In the genomic region with DNA sequence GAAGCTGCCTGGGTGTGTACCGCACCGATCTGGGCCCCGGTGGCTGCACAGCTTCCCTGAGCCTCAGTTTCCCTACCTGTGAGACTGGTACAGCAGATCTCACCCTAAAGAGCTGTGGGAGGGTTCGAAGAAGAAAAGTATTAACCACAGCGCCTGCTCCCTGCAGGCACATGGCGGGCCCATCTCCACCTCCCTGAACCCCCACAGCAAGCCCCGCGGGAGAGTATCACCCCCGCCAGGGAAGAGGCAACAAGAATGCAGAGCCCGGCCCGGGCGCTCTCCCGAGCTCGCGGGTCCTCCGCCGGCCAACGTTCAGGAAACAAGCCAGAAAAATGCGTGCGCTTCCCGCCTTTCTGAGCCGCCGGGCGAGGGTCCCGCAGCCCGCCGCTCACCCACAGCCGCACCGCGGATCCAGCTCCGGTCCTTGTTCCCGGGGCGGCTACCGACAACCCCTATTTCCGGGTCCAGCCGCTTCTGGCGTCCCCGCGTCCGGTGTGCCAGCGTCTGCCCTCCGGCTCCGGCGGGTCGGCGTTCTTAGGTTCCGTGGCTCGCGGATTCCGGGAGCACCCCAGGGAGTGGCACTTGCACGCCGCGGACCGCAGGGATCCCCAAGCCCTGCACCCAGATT, we compare ENCODE assay signal across 8 cellular contexts. TPM values are rescaled to one million over a fixed set of nuclear protein-coding genes. Genes with fewer than 3 reads are reported as not detected.
DNase-seq lines count a peak whose midpoint lies in the region; ATAC-seq and TF ChIP-seq lines count a peak whose summit lies in the region.

A gene with protein sequence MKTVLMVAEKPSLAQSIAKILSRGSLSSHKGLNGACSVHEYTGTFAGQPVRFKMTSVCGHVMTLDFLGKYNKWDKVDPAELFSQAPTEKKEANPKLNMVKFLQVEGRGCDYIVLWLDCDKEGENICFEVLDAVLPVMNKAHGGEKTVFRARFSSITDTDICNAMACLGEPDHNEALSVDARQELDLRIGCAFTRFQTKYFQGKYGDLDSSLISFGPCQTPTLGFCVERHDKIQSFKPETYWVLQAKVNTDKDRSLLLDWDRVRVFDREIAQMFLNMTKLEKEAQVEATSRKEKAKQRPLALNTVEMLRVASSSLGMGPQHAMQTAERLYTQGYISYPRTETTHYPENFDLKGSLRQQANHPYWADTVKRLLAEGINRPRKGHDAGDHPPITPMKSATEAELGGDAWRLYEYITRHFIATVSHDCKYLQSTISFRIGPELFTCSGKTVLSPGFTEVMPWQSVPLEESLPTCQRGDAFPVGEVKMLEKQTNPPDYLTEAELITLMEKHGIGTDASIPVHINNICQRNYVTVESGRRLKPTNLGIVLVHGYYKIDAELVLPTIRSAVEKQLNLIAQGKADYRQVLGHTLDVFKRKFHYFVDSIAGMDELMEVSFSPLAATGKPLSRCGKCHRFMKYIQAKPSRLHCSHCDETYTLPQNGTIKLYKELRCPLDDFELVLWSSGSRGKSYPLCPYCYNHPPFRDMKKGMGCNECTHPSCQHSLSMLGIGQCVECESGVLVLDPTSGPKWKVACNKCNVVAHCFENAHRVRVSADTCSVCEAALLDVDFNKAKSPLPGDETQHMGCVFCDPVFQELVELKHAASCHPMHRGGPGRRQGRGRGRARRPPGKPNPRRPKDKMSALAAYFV (minus strand): TSS at position 450 of the 628 bp plus-strand sequence. CDS start 7,078 bp downstream, outside the sequence.

- intact Hi-C loops in dorsolateral prefrontal cortex (cut with DNase I) (no loop called here), right lobe of liver (cut with DNase I) (no loop called here)

- H3K4me3 ChIP-seq in dorsolateral prefrontal cortex, result peak within 1 kb of the TSS; percentile 72 to 100 (median 93)
- H3K4me3 ChIP-seq in right lobe of liver, result peak within 1 kb of the TSS; percentile 74 to 97 (median 96)

- WGBS in right lobe of liver (ENCODE audit: insufficient coverage, low coverage, low lambda C conversion rate, missing lambda C conversion rate), result 0% methylated on average over 46 of the region's 54 CpGs

- TF ChIP-seq POLR2A in right lobe of liver (IDR thresholded peaks at IDR 0.05), result no peak

- TF ChIP-seq CTCF in dorsolateral prefrontal cortex (IDR thresholded peaks at IDR 0.05 in 54 of 56, conservative IDR thresholded peaks at IDR 0.05 in 2 of 56; ENCODE audit: low read depth in 1 of 56, partially characterized antibody in 56 of 56), result peak in 47 of 56 donors; percentile 8 to 68 (median 37)
- no peak for TF ChIP-seq CTCF in right lobe of liver (IDR thresholded peaks at IDR 0.05)

- no peaks in the 10 kb centered on the region for H3K9me3 ChIP-seq in right lobe of liver

- no peaks in the 10 kb centered on the region for H3K27me3 ChIP-seq in dorsolateral prefrontal cortex
- H3K27me3 ChIP-seq in right lobe of liver, result no peaks in the 10 kb centered on the region

- H3K27ac ChIP-seq in dorsolateral prefrontal cortex, result peak within 1 kb of the TSS in 56 of 59 donors; percentile 32 to 93 (median 82)
- peak within 1 kb of the TSS; percentile 30 to 70 (median 68) for H3K27ac ChIP-seq in right lobe of liver

- no peaks in the 10 kb centered on the region for H3K36me3 ChIP-seq in right lobe of liver

- H3K4me1 ChIP-seq in right lobe of liver, result peaks cover 0 to 10% (median 2%) of the 10 kb centered on the region in 4 donors

- ATAC-seq in HG03175 (IDR thresholded peaks at IDR 0.05; ENCODE audit: unreplicated experiment) (peak; percentile 61), right lobe of liver (peak; percentile 91 to 97 (median 94)), GM21786 (IDR thresholded peaks at IDR 0.05; ENCODE audit: unreplicated experiment) (no peak)

- DNase-seq in GM03348 (ENCODE audit: low spot score) (peak; percentile 94), NCI-H748 (lab: John Stamatoyannopoulos, UW; ENCODE audit: unreplicated experiment) (peak; percentile 77), dorsolateral prefrontal cortex (peak; percentile 71 to 92 (median 82)), right lobe of liver (peak; percentile 82 to 87 (median 85))
- peak; percentile 88 to 90 for DNase-seq in activated CD4-positive, alpha-beta T cell treated with anti-CD3 and anti-CD28 coated beads, Interleukin-2, amount 50 U/mL, for 48 hours
- peak; percentile 84 for DNase-seq in stimulated activated CD4-positive, alpha-beta T cell treated with anti-CD3 and anti-CD28 coated beads, Interleukin-4, amount 100 ng/mL, for 1 hour

RNA-seq across cellular contexts. Expression of the gene that starts here (rescaled TPM):
- total RNA-seq in dorsolateral prefrontal cortex (10 to 100 TPM; 16.8 to 59.9 (median 32.5) TPM), right lobe of liver (10 to 100 TPM; 13.5 to 20.4 (median 15.6) TPM)

Comparison
In these comparisons a context has a peak if more than half of its experiments do, and no peak if none do; other contexts are left out.
1. CTCF ChIP-seq: peak in dorsolateral prefrontal cortex (47 of 56); none in right lobe of liver (0 of 4).
2. Peak in every context shown above with its lines, with median percentiles within 50 percentile points of each other: DNase-seq.